1 cellular context compared by ENCODE assay signal in genomic region chr6:97925504-97925903, GRCh38.
TF ChIP-seq lines count a peak whose summit lies in the region.

No MANE protein-coding gene starts in this region.

TF ChIP-seq in GM23338, 12 proteins besides CTCF, POLR2A, EP300 and RAD21 (continued from another document):
- TF ChIP-seq ZNF462 (CRISPR knock-in tag; IDR thresholded peaks at IDR 0.05) (no peak), JUNB (IDR thresholded peaks at IDR 0.05; ENCODE audit: unreplicated experiment) (no peak), NANOG (IDR thresholded peaks at IDR 0.05; ENCODE audit: borderline replicate concordance) (no peak), STAT1 (IDR thresholded peaks at IDR 0.05; ENCODE audit: unreplicated experiment) (no peak), EZH2 (IDR thresholded peaks at IDR 0.05; ENCODE audit: low read depth, unreplicated experiment) (no peak), CREB1 (CRISPR knock-in tag; IDR thresholded peaks at IDR 0.05; ENCODE audit: low read depth) (no peak), ZNF114 (CRISPR knock-in tag; IDR thresholded peaks at IDR 0.05) (no peak)
TF ChIP-seq in GM23338: peak in this region for 0.
